ENCODE assay signal across 1 cellular context in the genomic region with DNA sequence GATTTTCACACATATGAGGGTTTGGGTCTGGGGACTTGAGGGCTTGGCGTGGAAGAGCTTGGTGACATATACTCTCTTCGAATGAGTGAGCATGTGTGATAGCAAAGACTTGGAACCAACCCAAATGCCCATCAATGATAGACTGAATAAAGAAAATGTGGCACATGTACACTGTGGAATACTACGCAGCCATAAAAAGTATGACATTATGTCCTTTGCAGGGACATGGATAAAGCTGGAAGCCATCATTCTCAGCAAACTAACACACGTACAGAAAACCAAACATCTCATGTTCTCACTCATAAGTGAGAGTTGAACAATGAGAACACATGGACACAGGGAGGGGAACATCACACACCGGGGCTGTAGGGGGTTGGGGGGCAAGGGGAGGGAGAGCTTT.
TF ChIP-seq lines count a peak whose summit lies in the region.

No MANE protein-coding gene starts in this region.

TF ChIP-seq in HEK293, 187 proteins besides CTCF, POLR2A, EP300 and RAD21 (continued from another document):
- TF ChIP-seq, protein P1, sequence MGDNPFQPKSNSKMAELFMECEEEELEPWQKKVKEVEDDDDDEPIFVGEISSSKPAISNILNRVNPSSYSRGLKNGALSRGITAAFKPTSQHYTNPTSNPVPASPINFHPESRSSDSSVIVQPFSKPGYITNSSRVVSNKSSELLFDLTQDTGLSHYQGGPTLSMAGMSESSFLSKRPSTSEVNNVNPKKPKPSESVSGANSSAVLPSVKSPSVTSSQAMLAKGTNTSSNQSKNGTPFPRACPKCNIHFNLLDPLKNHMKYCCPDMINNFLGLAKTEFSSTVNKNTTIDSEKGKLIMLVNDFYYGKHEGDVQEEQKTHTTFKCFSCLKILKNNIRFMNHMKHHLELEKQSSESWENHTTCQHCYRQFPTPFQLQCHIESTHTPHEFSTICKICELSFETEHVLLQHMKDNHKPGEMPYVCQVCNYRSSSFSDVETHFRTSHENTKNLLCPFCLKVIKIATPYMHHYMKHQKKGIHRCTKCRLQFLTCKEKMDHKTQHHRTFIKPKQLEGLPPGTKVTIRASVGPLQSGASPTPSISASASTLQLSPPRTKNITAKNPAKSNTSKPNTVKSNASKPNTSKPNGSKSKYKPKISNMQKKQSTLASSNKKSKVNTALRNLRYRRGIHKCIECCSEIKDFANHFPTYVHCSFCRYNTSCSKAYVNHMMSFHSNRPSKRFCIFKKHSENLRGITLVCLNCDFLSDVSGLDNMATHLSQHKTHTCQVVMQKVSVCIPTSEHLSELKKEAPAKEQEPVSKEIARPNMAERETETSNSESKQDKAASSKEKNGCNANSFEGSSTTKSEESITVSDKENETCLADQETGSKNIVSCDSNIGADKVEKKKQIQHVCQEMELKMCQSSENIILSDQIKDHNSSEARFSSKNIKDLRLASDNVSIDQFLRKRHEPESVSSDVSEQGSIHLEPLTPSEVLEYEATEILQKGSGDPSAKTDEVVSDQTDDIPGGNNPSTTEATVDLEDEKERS (tag by site-specific recombination; IDR thresholded peaks at IDR 0.05) = 0 out of 2 replicates have a peak, but pooled peaks have one; percentile 30
TF ChIP-seq in HEK293: peak in this region for 2; not testable (repeated sequence) for 185.
